In genomic region chr12:64635356-64635998, GRCh38 we compare ENCODE assay signal across 12 cellular contexts. TPM values are rescaled to one million over a fixed set of nuclear protein-coding genes. Genes with fewer than 3 reads are reported as not detected.
A peak's percentile ranks its signal among the peaks of the same experiment; 100 is the strongest.
DNase-seq lines count a peak whose midpoint lies in the region; ATAC-seq and TF ChIP-seq lines count a peak whose summit lies in the region.
"Had no signal": no experiment of that assay in that cellular context is flagged by ENCODE, and none has a peak within 500 bp of the region (broad histone marks: within the 10 kb centered on the region; RNA-seq: fewer than 3 reads in every experiment).

No MANE protein-coding gene starts in this region.

- no peaks in the 10 kb centered on the region for H3K27me3 ChIP-seq in MG63

- H3K27ac Mint-ChIP-seq in CD14-positive monocyte = peak overlapping the region in 6 of 7 donors; percentile 3 to 81 (median 36)
- H3K27ac Mint-ChIP-seq in naive thymus-derived CD8-positive, alpha-beta T cell = peak overlapping the region; percentile 9 to 93 (median 82)

- no peak overlapping the region for H3K4me3 ChIP-seq in MG63

- DNase-seq in CD14-positive monocyte (ENCODE audit: low spot score) = no peak
- no peak for DNase-seq in naive thymus-derived CD8-positive, alpha-beta T cell
- DNase-seq in NCI-H345 (lab: John Stamatoyannopoulos, UW) = no peak
- no peak for DNase-seq in MG63
- DNase-seq: activated CD8-positive, alpha-beta memory T cell treated with anti-CD3 and anti-CD28 coated beads, Interleukin-2, amount 50 U/mL, for 4 hours; hippocampal formation; OCI-M1; T-helper 2 cell had no signal

- POLR2A ChIA-PET in naive thymus-derived CD8-positive, alpha-beta T cell (lab: Charles Lee) = interaction anchor here (0.7 kb wide), 1 partner anchor 55 kb away, joined by 3 read pairs; no protein-coding TSS in a partner anchor

- peaks cover 7% of the 10 kb centered on the region for H3K9me3 ChIP-seq in MG63

- peaks cover 0 to 2% (median 1%) of the 10 kb centered on the region in 3 donors for H3K27me3 Mint-ChIP-seq in CD14-positive monocyte (ENCODE audit: low read depth in 3 of 3)
- H3K27me3 Mint-ChIP-seq in naive thymus-derived CD8-positive, alpha-beta T cell = no peaks in the 10 kb centered on the region

- H3K36me3 ChIP-seq in MG63 = no peaks in the 10 kb centered on the region

- intact Hi-C loops in CD14-positive monocyte (cut with micrococcal nuclease) = no loop called here

- H3K27ac ChIP-seq in VCaP = peak overlapping the region; percentile 85
- H3K27ac ChIP-seq: epithelial cell of prostate had no signal

- H3K4me1 Mint-ChIP-seq in CD14-positive monocyte = peaks cover 71% of the 10 kb centered on the region
- peaks cover 55 to 95% (median 86%) of the 10 kb centered on the region in 4 donors for H3K4me1 Mint-ChIP-seq in naive thymus-derived CD8-positive, alpha-beta T cell

- peaks cover 0 to 4% (median 0%) of the 10 kb centered on the region in 7 donors for H3K9me3 Mint-ChIP-seq in CD14-positive monocyte
- H3K9me3 Mint-ChIP-seq in naive thymus-derived CD8-positive, alpha-beta T cell = peaks cover 0 to 10% (median 3%) of the 10 kb centered on the region in 9 donors

- peaks cover 47 to 61% of the 10 kb centered on the region in 2 donors for H3K36me3 Mint-ChIP-seq in CD14-positive monocyte
- peaks cover 12 to 66% (median 41%) of the 10 kb centered on the region in 3 donors for H3K36me3 Mint-ChIP-seq in naive thymus-derived CD8-positive, alpha-beta T cell

- TF ChIP-seq CTCF in CD14-positive monocyte (IDR thresholded peaks at IDR 0.05) (no peak), VCaP (conservative IDR thresholded peaks at IDR 0.05) (no peak)

- ATAC-seq in GM18499 (IDR thresholded peaks at IDR 0.05; ENCODE audit: insufficient read depth, unreplicated experiment) = peak; percentile 55
- no peak for ATAC-seq in naive thymus-derived CD8-positive, alpha-beta T cell
- no peak for ATAC-seq in GM19452 (IDR thresholded peaks at IDR 0.05; ENCODE audit: unreplicated experiment)

- H3K4me3 Mint-ChIP-seq in CD14-positive monocyte = no peak overlapping the region
- H3K4me3 Mint-ChIP-seq in naive thymus-derived CD8-positive, alpha-beta T cell = peak overlapping the region in 9 of 10 donors; percentile 20 to 67 (median 47)

RNA-seq across cellular contexts. Expression of gene RASSF3, which starts 25.2 kb away (rescaled TPM):
- 10 to 100 TPM in 1 of 2 donors, 1 to 10 TPM in 1; 6.6 to 14.5 TPM for polyA plus RNA-seq in CD14-positive monocyte
- total RNA-seq in naive thymus-derived CD8-positive, alpha-beta T cell = 100 to 1,000 TPM; 172 to 177 TPM
- polyA plus RNA-seq in naive thymus-derived CD8-positive, alpha-beta T cell = 1 to 10 TPM; 5.5 to 7.8 (median 5.7) TPM
- 10.1 and 10.3 TPM in 2 replicates for total RNA-seq in MG63 (2014; rRNA removed; shearing (Covaris generic); ENCODE audit: low replicate concordance)

Comparison
In these comparisons a context has a peak if more than half of its experiments do, and no peak if none do; other contexts are left out.
1. H3K4me3 Mint-ChIP-seq: peak in naive thymus-derived CD8-positive, alpha-beta T cell (9 of 10); none in CD14-positive monocyte (0 of 2).
2. RNA of gene RASSF3, which starts 25.2 kb away (total RNA-seq): 172 to 177 TPM in naive thymus-derived CD8-positive, alpha-beta T cell; 10.1 to 10.3 TPM in MG63; every median in the first group is over 10 times any median in the second.